24 cellular contexts compared by ENCODE assay signal in the genomic region with DNA sequence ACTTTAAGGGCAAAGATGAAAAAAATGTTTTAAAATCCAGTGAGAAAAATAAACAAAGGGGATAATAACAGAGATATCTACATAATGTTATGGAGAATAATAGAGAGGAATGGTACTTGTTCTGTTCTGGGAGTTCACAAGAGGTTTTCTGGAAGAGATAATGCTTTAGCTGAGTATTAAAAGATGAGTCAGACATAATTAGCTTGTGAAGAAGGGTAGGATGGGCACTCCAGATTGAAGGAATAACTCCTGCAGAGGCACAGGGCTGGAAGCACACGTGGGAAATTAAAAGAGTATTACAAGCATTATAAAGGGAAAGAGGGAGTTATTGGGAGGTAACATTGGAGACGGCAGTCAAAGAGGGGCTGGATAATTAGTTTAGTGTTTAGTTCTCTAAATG.
"Had no signal": no experiment of that assay in that cellular context is flagged by ENCODE, and none has a peak within 500 bp of the region (broad histone marks: within the 10 kb centered on the region; RNA-seq: fewer than 3 reads in every experiment).

No MANE protein-coding gene starts in this region.

- H3K27me3 ChIP-seq: brain microvascular endothelial cell, dorsolateral prefrontal cortex, neutrophil, right lobe of liver, upper lobe of left lung, vagina had no signal

- H3K27ac ChIP-seq: brain microvascular endothelial cell, coronary artery, dorsolateral prefrontal cortex, neutrophil, right lobe of liver, upper lobe of left lung, vagina, VCaP had no signal

- H3K36me3 ChIP-seq: brain microvascular endothelial cell, neutrophil, right lobe of liver, upper lobe of left lung, vagina had no signal

- H3K4me3 ChIP-seq: coronary artery, dorsolateral prefrontal cortex, right lobe of liver, upper lobe of left lung, vagina had no signal

- H3K9me3 Mint-ChIP-seq: activated naive CD8-positive, alpha-beta T cell treated with anti-CD3 and anti-CD28 coated beads for 36 hours; naive B cell; nephron progenitor cell had no signal

- H3K36me3 Mint-ChIP-seq: activated naive CD8-positive, alpha-beta T cell treated with anti-CD3 and anti-CD28 coated beads for 36 hours; naive B cell had no signal

- ATAC-seq: activated T-cell treated with anti-CD3 and anti-CD28 coated beads, Interleukin-2, amount 50 U/mL, for 72 hours; left cardiac atrium; right lobe of liver had no signal

- H3K4me1 ChIP-seq: right lobe of liver, upper lobe of left lung, vagina had no signal

- H3K4me3 Mint-ChIP-seq: activated naive CD8-positive, alpha-beta T cell treated with anti-CD3 and anti-CD28 coated beads for 36 hours; activated T-cell treated with anti-CD3 and anti-CD28 coated beads, Interleukin-2, amount 50 U/mL, for 72 hours; naive B cell; nephron progenitor cell; stimulated activated naive CD8-positive, alpha-beta T cell treated with anti-CD3 and anti-CD28 coated beads, Interleukin-15, Interleukin-2, amounts not matched to agents 100 ng/mL and 50 ng/mL, for 24 hours had no signal

- H3K9me3 ChIP-seq: neutrophil, right lobe of liver, upper lobe of left lung, vagina had no signal

- H3K27ac Mint-ChIP-seq: activated naive CD8-positive, alpha-beta T cell treated with anti-CD3 and anti-CD28 coated beads for 36 hours; activated T-cell treated with anti-CD3 and anti-CD28 coated beads, Interleukin-2, amount 50 U/mL, for 72 hours; nephron progenitor cell had no signal

- H3K27me3 Mint-ChIP-seq: activated naive CD8-positive, alpha-beta T cell treated with anti-CD3 and anti-CD28 coated beads for 36 hours; naive B cell; stimulated activated naive CD8-positive, alpha-beta T cell treated with anti-CD3 and anti-CD28 coated beads, Interleukin-15, Interleukin-2, amounts not matched to agents 100 ng/mL and 50 ng/mL, for 24 hours had no signal

- DNase-seq: activated CD4-positive, alpha-beta T cell treated with anti-CD3 and anti-CD28 coated beads for 4 hours; activated CD4-positive, alpha-beta T cell treated with anti-CD3 and anti-CD28 coated beads, Interleukin-2, amount 50 U/mL, for 4 hours; activated naive CD4-positive, alpha-beta T cell; activated naive CD8-positive, alpha-beta T cell treated with anti-CD3 and anti-CD28 coated beads for 36 hours; activated T-cell treated with anti-CD3 and anti-CD28 coated beads for 4 hours; activated T-cell treated with anti-CD3 and anti-CD28 coated beads, Interleukin-2, amount 50 U/mL, for 72 hours; brain microvascular endothelial cell; dorsolateral prefrontal cortex; effector memory CD4-positive, alpha-beta T cell; erythroblast; foreskin melanocyte; islet precursor cell; left cardiac atrium; mammary epithelial cell; naive B cell; nephron progenitor cell; right lobe of liver; stimulated activated CD4-positive, alpha-beta T cell treated with anti-CD3 and anti-CD28 coated beads, Interleukin-2, amount 100 ng/mL, for 48 hours; upper lobe of left lung had no signal

- H3K4me1 Mint-ChIP-seq: nephron progenitor cell had no signal
